1 cellular context compared by ENCODE assay signal in genomic region chr11:5366365-5366764, GRCh38.
TF ChIP-seq lines count a peak whose summit lies in the region.

No MANE protein-coding gene starts in this region.

TF ChIP-seq in K562, 482 proteins besides CTCF, POLR2A, EP300 and RAD21:
- TF ChIP-seq MLLT1 (IDR thresholded peaks at IDR 0.05) (peak in 1 of 2 experiments; percentile 69; a peak in 1 of 4 replicates), CHAMP1 (IDR thresholded peaks at IDR 0.05) (peak; percentile 59; the same call in 1 of the 2 replicates), CC2D1A (IDR thresholded peaks at IDR 0.05) (0 out of 2 replicates have a peak, but pooled peaks have one; percentile 27), ZNF512 (tag; IDR thresholded peaks at IDR 0.05) (peak; percentile 71), ZBTB33 (CRISPR knock-in tag; IDR thresholded peaks at IDR 0.05) (peak; percentile 91)
